28 cellular contexts compared by ENCODE assay signal in genomic region chr4:186451982-186452381, GRCh38.
"Had no signal": no experiment of that assay in that cellular context is flagged by ENCODE, and none has a peak within 500 bp of the region (broad histone marks: within the 10 kb centered on the region; RNA-seq: fewer than 3 reads in every experiment).

No MANE protein-coding gene starts in this region.

- DNase-seq: activated CD4-positive, alpha-beta T cell treated with anti-CD3 and anti-CD28 coated beads for 36 hours; activated CD4-positive, alpha-beta T cell treated with anti-CD3 and anti-CD28 coated beads, Interleukin-2, amount 50 U/mL, for 1 hour; activated CD4-positive, alpha-beta T cell treated with anti-CD3 and anti-CD28 coated beads, Interleukin-2, amount 50 U/mL, for 48 hours; activated CD4-positive, CD25-positive, alpha-beta regulatory T cell; activated CD4-positive, CD25-positive, alpha-beta regulatory T cell treated with anti-CD3 and anti-CD28 coated beads, Interleukin-2, amount 50 U/mL, for 72 hours; activated CD8-positive, alpha-beta memory T cell treated with anti-CD3 and anti-CD28 coated beads for 24 hours; activated CD8-positive, alpha-beta T cell treated with anti-CD3 and anti-CD28 coated beads for 36 hours; activated effector memory CD4-positive, alpha-beta T cell treated with Interleukin-2 at 50 U/mL for 16 hours; activated gamma-delta T cell treated with Interleukin-2 at 50 U/mL for 16 hours; activated naive CD4-positive, alpha-beta T cell treated with anti-CD3 and anti-CD28 coated beads, Interleukin-2, amount 50 U/mL, for 16 hours; activated naive CD4-positive, alpha-beta T cell treated with Interleukin-2 at 50 U/mL for 16 hours; activated T-cell treated with anti-CD3 and anti-CD28 coated beads, Interleukin-2, amount 50 U/mL, for 4 hours; amniotic stem cell; anterior cingulate cortex; brain microvascular endothelial cell; dorsolateral prefrontal cortex; effector memory CD4-positive, alpha-beta T cell; erythroblast; esophagus squamous epithelium; foreskin melanocyte; heart right ventricle; T-helper 2 cell had no signal

- ATAC-seq: activated CD4-positive, alpha-beta T cell treated with anti-CD3 and anti-CD28 coated beads for 36 hours; activated CD8-positive, alpha-beta T cell treated with anti-CD3 and anti-CD28 coated beads for 36 hours; activated T-cell treated with anti-CD3 and anti-CD28 coated beads, Interleukin-2, amount 50 U/mL, for 4 hours; activated T-helper 17 cell treated with anti-CD3 and anti-CD28 coated beads, Interleukin-2, amount 50 U/mL, for 72 hours; gastroesophageal sphincter; heart right ventricle had no signal

- H3K4me3 ChIP-seq: coronary artery, dorsolateral prefrontal cortex, esophagus squamous epithelium, gastroesophageal sphincter, heart right ventricle, hepatocyte had no signal

- FAIRE-seq: astrocyte, bronchial epithelial cell had no signal

- H3K27ac ChIP-seq: brain microvascular endothelial cell, coronary artery, dorsolateral prefrontal cortex, esophagus squamous epithelium, gastroesophageal sphincter, heart right ventricle, hepatocyte had no signal

- H2AFZ ChIP-seq: hepatocyte had no signal

- H3K4me2 ChIP-seq: hepatocyte had no signal

- H3K79me2 ChIP-seq: hepatocyte had no signal

- H3K27me3 ChIP-seq: brain microvascular endothelial cell, dorsolateral prefrontal cortex, esophagus squamous epithelium, gastroesophageal sphincter, heart right ventricle, hepatocyte had no signal

- H3K4me1 ChIP-seq: esophagus squamous epithelium, gastroesophageal sphincter, heart right ventricle had no signal

- H3K36me3 ChIP-seq: brain microvascular endothelial cell, esophagus squamous epithelium, gastroesophageal sphincter, heart right ventricle had no signal
